In genomic region chr4:141307241-141307689, GRCh38 we compare ENCODE assay signal across 8 cellular contexts.
DNase-seq lines count a peak whose midpoint lies in the region; ATAC-seq and TF ChIP-seq lines count a peak whose summit lies in the region.

No MANE protein-coding gene starts in this region.

- no peak overlapping the region for H3K4me3 Mint-ChIP-seq in activated T-cell treated with anti-CD3 and anti-CD28 coated beads, Interleukin-2, amount 50 U/mL, for 24 hours
- no peak overlapping the region for H3K4me3 Mint-ChIP-seq in neural progenitor cell

- peak; percentile 100 for ATAC-seq in GM21367 (IDR thresholded peaks at IDR 0.05; ENCODE audit: unreplicated experiment)

- peaks cover 5% of the 10 kb centered on the region for H3K27me3 Mint-ChIP-seq in activated T-cell treated with anti-CD3 and anti-CD28 coated beads, Interleukin-2, amount 50 U/mL, for 24 hours
- H3K27me3 Mint-ChIP-seq in neural progenitor cell (ENCODE audit: insufficient read depth, low read depth): peaks cover 3% of the 10 kb centered on the region

- H3K4me1 ChIP-seq in OCI-LY3 (ENCODE audit: low read length) (peaks cover 31% of the 10 kb centered on the region), neural progenitor cell (no peaks in the 10 kb centered on the region)

- H3K36me3 ChIP-seq in OCI-LY3 (replicated peaks; ENCODE audit: low read depth, low read length): no peaks in the 10 kb centered on the region
- no peaks in the 10 kb centered on the region for H3K36me3 ChIP-seq in neural progenitor cell

- peak overlapping the region; percentile 62 for H3K4me2 ChIP-seq in OCI-LY3 (ENCODE audit: low read length)
- H3K4me2 ChIP-seq in neural progenitor cell: no peak overlapping the region

- H4K20me1 ChIP-seq in OCI-LY3 (ENCODE audit: insufficient read depth, low read length): no peaks in the 10 kb centered on the region
- H4K20me1 ChIP-seq in neural progenitor cell (ENCODE audit: low read depth): no peaks in the 10 kb centered on the region

- no peaks in the 10 kb centered on the region for H3K36me3 Mint-ChIP-seq in activated T-cell treated with anti-CD3 and anti-CD28 coated beads, Interleukin-2, amount 50 U/mL, for 24 hours (ENCODE audit: low read depth)
- no peaks in the 10 kb centered on the region for H3K36me3 Mint-ChIP-seq in neural progenitor cell

- H3K9ac ChIP-seq in OCI-LY3 (ENCODE audit: low read length) (no peak overlapping the region), neural progenitor cell (no peak overlapping the region)

- peak; percentile 84 for TF ChIP-seq CTCF in OCI-LY3 (IDR thresholded peaks at IDR 0.05; ENCODE audit: low read depth, low read length)
- TF ChIP-seq CTCF in fibroblast of mammary gland (conservative IDR thresholded peaks at IDR 0.05; ENCODE audit: control insufficient read depth, insufficient read depth, low read depth, low read length): peak; percentile 87
- TF ChIP-seq CTCF in neural progenitor cell (IDR thresholded peaks at IDR 0.05): peak; percentile 70

- H3K27me3 ChIP-seq in OCI-LY3 (ENCODE audit: low read depth, low read length) (no peaks in the 10 kb centered on the region), neural progenitor cell (no peaks in the 10 kb centered on the region)

- H2AFZ ChIP-seq in OCI-LY3 (ENCODE audit: low read depth, low read length) (0 out of 2 replicates have a peak overlapping the region, but pooled peaks have one; percentile 11), neural progenitor cell (replicated peaks) (no peak overlapping the region)

- DNase-seq in DMS114 treated with DMSO at 0.1 percent for 48 hours (lab: John Stamatoyannopoulos, UW; ENCODE audit: unreplicated experiment) (peak; percentile 52), HK-2 (ENCODE audit: unreplicated experiment) (peak; percentile 89), fibroblast of mammary gland (ENCODE audit: low read depth) (peak; percentile 72), neural progenitor cell (ENCODE audit: low spot score) (peak; percentile 67), stromal cell of bone marrow (ENCODE audit: low read depth) (peak; percentile 25)
- DNase-seq in activated T-cell treated with anti-CD3 and anti-CD28 coated beads, Interleukin-2, amount 50 U/mL, for 24 hours: peak; percentile 60

- H3K4me1 Mint-ChIP-seq in activated T-cell treated with anti-CD3 and anti-CD28 coated beads, Interleukin-2, amount 50 U/mL, for 24 hours (ENCODE audit: low read depth): peaks cover 6% of the 10 kb centered on the region
- H3K4me1 Mint-ChIP-seq in neural progenitor cell: peaks cover 6% of the 10 kb centered on the region

- no peaks in the 10 kb centered on the region for H3K9me3 Mint-ChIP-seq in activated T-cell treated with anti-CD3 and anti-CD28 coated beads, Interleukin-2, amount 50 U/mL, for 24 hours
- no peaks in the 10 kb centered on the region for H3K9me3 Mint-ChIP-seq in neural progenitor cell

- H3F3A ChIP-seq in neural progenitor cell (ENCODE audit: low read depth): no peaks in the 10 kb centered on the region

- H3K4me3 ChIP-seq in OCI-LY3 (ENCODE audit: low read length): peak overlapping the region; percentile 12; the same call in 1 of the 2 replicates
- no peak overlapping the region for H3K4me3 ChIP-seq in fibroblast of mammary gland (ENCODE audit: control insufficient read depth, low read depth, low read length)
- H3K4me3 ChIP-seq in neural progenitor cell: no peak overlapping the region

- no peak overlapping the region for H3K27ac Mint-ChIP-seq in activated T-cell treated with anti-CD3 and anti-CD28 coated beads, Interleukin-2, amount 50 U/mL, for 24 hours
- H3K27ac Mint-ChIP-seq in neural progenitor cell: no peak overlapping the region

- H3K79me2 ChIP-seq in OCI-LY3 (ENCODE audit: low read length) (no peaks in the 10 kb centered on the region), neural progenitor cell (ENCODE audit: low read depth) (no peaks in the 10 kb centered on the region)

- H3K27ac ChIP-seq in OCI-LY3 (ENCODE audit: low read length) (no peak overlapping the region), neural progenitor cell (no peak overlapping the region)

- H3K9me3 ChIP-seq in OCI-LY3 (ENCODE audit: insufficient read depth, low read length) (no peaks in the 10 kb centered on the region), neural progenitor cell (ENCODE audit: low read depth) (no peaks in the 10 kb centered on the region)

Comparison
In these comparisons a context has a peak if more than half of its experiments do, and no peak if none do; other contexts are left out.
1. DNase-seq: peak in every context shown above with its lines; median percentile 89 in HK-2; 72 in fibroblast of mammary gland; 67 in neural progenitor cell; 60 in activated T-cell treated with anti-CD3 and anti-CD28 coated beads, Interleukin-2, amount 50 U/mL, for 24 hours; 52 in DMS114 treated with DMSO at 0.1 percent for 48 hours; 25 in stromal cell of bone marrow.